Comparison of ENCODE assay signal across 19 cellular contexts in the genomic region with DNA sequence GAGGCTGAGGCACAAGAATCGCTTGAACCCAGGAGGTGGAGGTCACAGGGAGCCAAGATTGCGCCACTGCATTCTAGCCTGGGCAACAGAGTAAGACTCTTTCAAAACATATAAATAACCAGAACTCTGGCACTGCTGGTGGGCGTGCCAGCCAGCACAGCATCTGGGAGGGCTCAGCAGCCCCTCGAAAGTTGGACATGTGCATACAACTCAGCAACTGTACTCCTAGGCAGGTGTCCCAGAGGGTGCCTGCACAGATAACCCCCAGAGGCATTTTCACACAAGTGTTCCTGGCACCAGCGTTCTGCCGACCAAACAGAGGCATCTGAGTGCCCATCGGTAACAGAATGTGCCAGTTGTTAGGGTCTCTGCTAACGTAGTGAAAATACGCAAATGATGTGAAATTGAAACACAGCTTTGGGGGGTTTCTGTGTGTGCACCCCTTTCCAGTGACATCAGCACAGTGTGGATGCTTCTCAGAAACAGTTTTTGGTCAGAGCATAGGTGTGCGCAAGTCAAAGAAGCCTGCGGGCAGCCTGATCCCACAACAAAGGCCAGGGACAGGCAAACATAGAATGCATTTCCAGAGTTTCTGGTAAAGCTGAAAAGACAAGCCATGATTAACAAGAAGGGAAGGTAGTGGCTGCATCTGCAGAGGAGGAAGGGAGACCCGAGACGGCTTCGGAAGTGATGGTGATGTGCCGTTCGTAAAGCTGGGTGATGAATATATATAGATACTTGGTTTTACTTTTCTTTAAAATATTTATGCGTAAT.
DNase-seq lines count a peak whose midpoint lies in the region; ATAC-seq, FAIRE-seq and TF ChIP-seq lines count a peak whose summit lies in the region.
"Had no signal": no experiment of that assay in that cellular context is flagged by ENCODE, and none has a peak within 500 bp of the region (broad histone marks: within the 10 kb centered on the region; RNA-seq: fewer than 3 reads in every experiment).

No MANE protein-coding gene starts in this region.

- H3K27ac ChIP-seq in heart left ventricle (no peak overlapping the region), upper lobe of right lung (no peak overlapping the region)

- H3K4me3 ChIP-seq in heart left ventricle (no peak overlapping the region), bronchial epithelial cell (ENCODE audit: low read depth, low read length) (no peak overlapping the region), upper lobe of right lung (no peak overlapping the region)
- H3K4me3 ChIP-seq: K562 had no signal

- no peaks in the 10 kb centered on the region for H3K4me1 ChIP-seq in heart left ventricle
- no peaks in the 10 kb centered on the region for H3K4me1 ChIP-seq in upper lobe of right lung

- H3K4me1 Mint-ChIP-seq in nephron progenitor cell, result peaks cover 5% of the 10 kb centered on the region

- TF ChIP-seq POLR2A in heart left ventricle (IDR thresholded peaks at IDR 0.05), result no peak

- H3K9me3 ChIP-seq in heart left ventricle (no peaks in the 10 kb centered on the region), upper lobe of right lung (no peaks in the 10 kb centered on the region)

- no peak overlapping the region for H3K4me3 Mint-ChIP-seq in nephron progenitor cell

- peaks cover 11% of the 10 kb centered on the region for H3K27me3 Mint-ChIP-seq in nephron progenitor cell (ENCODE audit: low read depth, poor library complexity)

- ATAC-seq in heart left ventricle (no peak), left ventricle myocardium superior (no peak), upper lobe of right lung (no peak)
- ATAC-seq: HCT116, K562 had no signal

- WGBS in heart left ventricle, 4 donors, result 84 to 88% (median 85%) methylated on average over 16 to 17 of the region's 17 CpGs

- H3K36me3 ChIP-seq in heart left ventricle (no peaks in the 10 kb centered on the region), bronchial epithelial cell (ENCODE audit: control insufficient read depth, insufficient read depth, low read length) (no peaks in the 10 kb centered on the region), upper lobe of right lung (no peaks in the 10 kb centered on the region)

- no peaks in the 10 kb centered on the region for H3K36me3 Mint-ChIP-seq in nephron progenitor cell (ENCODE audit: low read depth)

- H3K27me3 ChIP-seq in heart left ventricle (peaks cover 0 to 28% (median 0%) of the 10 kb centered on the region in 9 donors), bronchial epithelial cell (ENCODE audit: control insufficient read depth, insufficient read depth, low read length) (no peaks in the 10 kb centered on the region), upper lobe of right lung (peaks cover 9% of the 10 kb centered on the region)

- peak overlapping the region; percentile 41 for H3K27ac Mint-ChIP-seq in nephron progenitor cell

- intact Hi-C loops in heart left ventricle (cut with DNase I), result no loop called here
- intact Hi-C loops in left ventricle myocardium superior (cut with micrococcal nuclease), result no loop called here
- intact Hi-C loops in upper lobe of right lung (cut with DNase I), result no loop called here

- DNase-seq in heart left ventricle (peak in 3 of 5 donors; percentile 1 to 9 (median 5)), left ventricle myocardium superior (no peak), bronchial epithelial cell (ENCODE audit: low read depth) (no peak), nephron progenitor cell (no peak), upper lobe of right lung (peak; percentile 29), EL (no peak), activated gamma-delta T cell treated with Interleukin-2 at 50 U/mL for 16 hours (no peak), hepatic stellate cell (ENCODE audit: low spot score) (no peak)
- DNase-seq: COR-L47; DMS153; NCI-H1436 treated with DMSO at 0.1 percent for 48 hours; NCI-H2029 treated with DMSO at 0.1 percent for 48 hours; NCI-H2171 treated with DMSO at 0.1 percent for 48 hours; NCI-H446 treated with DMSO at 0.1 percent for 48 hours; NK-92 treated with Interleukin-12 subunit alpha and Interleukin-12 subunit beta, amount 100 ng/mL, for 24 hours; SIG-M5 had no signal

- H3K9me3 Mint-ChIP-seq in nephron progenitor cell, result no peaks in the 10 kb centered on the region

- TF ChIP-seq CTCF in heart left ventricle (IDR thresholded peaks at IDR 0.05) (no peak), bronchial epithelial cell (IDR thresholded peaks at IDR 0.05; ENCODE audit: insufficient read depth, low read length, severe bottlenecking) (no peak), nephron progenitor cell (IDR thresholded peaks at IDR 0.05) (no peak), upper lobe of right lung (IDR thresholded peaks at IDR 0.05) (no peak)

- peak; percentile 40 for FAIRE-seq in bronchial epithelial cell (lab: Jason Lieb, UNC)
- FAIRE-seq: GM19239, K562 had no signal

Comparison
In these comparisons a context has a peak if more than half of its experiments do, and no peak if none do; other contexts are left out.
1. DNase-seq: peak in heart left ventricle (3 of 5) and upper lobe of right lung (single experiment); none in left ventricle myocardium superior (single experiment), bronchial epithelial cell (single experiment), nephron progenitor cell (single experiment), EL (single experiment), activated gamma-delta T cell treated with Interleukin-2 at 50 U/mL for 16 hours (single experiment) and hepatic stellate cell (single experiment).